Comparison of ENCODE assay signal across 12 cellular contexts in genomic region chr9:85723220-85723619, GRCh38. TPM values are rescaled to one million over a fixed set of nuclear protein-coding genes. Genes with fewer than 3 reads are reported as not detected.
A peak's percentile ranks its signal among the peaks of the same experiment; 100 is the strongest.
DNase-seq lines count a peak whose midpoint lies in the region; ATAC-seq and TF ChIP-seq lines count a peak whose summit lies in the region.
"Had no signal": no experiment of that assay in that cellular context is flagged by ENCODE, and none has a peak within 500 bp of the region (broad histone marks: within the 10 kb centered on the region; RNA-seq: fewer than 3 reads in every experiment).

No MANE protein-coding gene starts in this region.

- H3K9ac ChIP-seq in mammary epithelial cell (ENCODE audit: insufficient read depth, low read length), result no peak overlapping the region

- intact Hi-C loops in activated T-helper 2 cell treated with anti-CD3 and anti-CD28 coated beads, Interferon-gamma antibody, Interleukin-2, Interleukin-4, amounts not matched to agents 10 μg/mL and 5 μg/mL and 100 μg/mL, durations not matched to agents 14 hours and 24 hours and 36 hours (cut with micrococcal nuclease), result no loop called here
- intact Hi-C loops in mammary epithelial cell (cut with micrococcal nuclease), result no loop called here

- H3K4me3 Mint-ChIP-seq in activated T-helper 2 cell treated with anti-CD3 and anti-CD28 coated beads, Interferon-gamma antibody, Interleukin-2, Interleukin-4, amounts not matched to agents 10 μg/mL and 5 μg/mL and 100 μg/mL, durations not matched to agents 14 hours and 24 hours and 36 hours (ENCODE audit: low read depth), result no peak overlapping the region

- H3K4me2 ChIP-seq in mammary epithelial cell (ENCODE audit: insufficient read depth, low read depth, low read length), result no peak overlapping the region

- no peak for ATAC-seq in activated naive CD4-positive, alpha-beta T cell treated with anti-CD3 and anti-CD28 coated beads, Interleukin-2, amount 50 U/mL, for 72 hours

- H2AFZ ChIP-seq in mammary epithelial cell (ENCODE audit: low read depth, low read length), result no peak overlapping the region

- 94% methylated on average over 6 of the region's 7 CpGs for WGBS in mammary epithelial cell (ENCODE audit: low coverage, missing lambda C conversion rate)

- H3K36me3 ChIP-seq in mammary epithelial cell (ENCODE audit: insufficient read depth, low read length), result no peaks in the 10 kb centered on the region

- dilution Hi-C loops in mammary epithelial cell (cut with HindIII; ENCODE audit: low sequenced_read_pairs), result no loop called here

- H3K79me2 ChIP-seq in mammary epithelial cell (ENCODE audit: insufficient read depth, low read length), result peaks cover 19% of the 10 kb centered on the region

- H3K4me1 Mint-ChIP-seq in activated T-helper 2 cell treated with anti-CD3 and anti-CD28 coated beads, Interferon-gamma antibody, Interleukin-2, Interleukin-4, amounts not matched to agents 10 μg/mL and 5 μg/mL and 100 μg/mL, durations not matched to agents 14 hours and 24 hours and 36 hours (ENCODE audit: low read depth), result peaks cover 21% of the 10 kb centered on the region

- no peak overlapping the region for H3K27ac Mint-ChIP-seq in activated naive CD4-positive, alpha-beta T cell treated with anti-CD3 and anti-CD28 coated beads, Interleukin-2, amount 50 U/mL, for 72 hours
- H3K27ac Mint-ChIP-seq in activated T-helper 2 cell treated with anti-CD3 and anti-CD28 coated beads, Interferon-gamma antibody, Interleukin-2, Interleukin-4, amounts not matched to agents 10 μg/mL and 5 μg/mL and 100 μg/mL, durations not matched to agents 14 hours and 24 hours and 36 hours, result no peak overlapping the region

- H3K9me3 Mint-ChIP-seq in activated naive CD4-positive, alpha-beta T cell treated with anti-CD3 and anti-CD28 coated beads, Interleukin-2, amount 50 U/mL, for 72 hours, result peaks cover 11 to 23% of the 10 kb centered on the region in 2 donors
- H3K9me3 Mint-ChIP-seq in activated T-helper 2 cell treated with anti-CD3 and anti-CD28 coated beads, Interferon-gamma antibody, Interleukin-2, Interleukin-4, amounts not matched to agents 10 μg/mL and 5 μg/mL and 100 μg/mL, durations not matched to agents 14 hours and 24 hours and 36 hours, result peaks cover 26% of the 10 kb centered on the region

- no peaks in the 10 kb centered on the region for H3K27me3 ChIP-seq in mammary epithelial cell (ENCODE audit: insufficient read depth, low read length)
- H3K27me3 ChIP-seq: ascending aorta had no signal

- H3K27ac ChIP-seq in mammary epithelial cell (ENCODE audit: insufficient read depth, low read depth, low read length), result no peak overlapping the region
- H3K27ac ChIP-seq: ascending aorta had no signal

- CTCF ChIA-PET in mammary epithelial cell (lab: Charles Lee; ENCODE audit: low non-redundant PET), result no interaction called here

- BruUV-seq in mammary epithelial cell (replicated peaks; lab: Mats Ljungman, UMichigan), result no TSS peak

- no peak for TF ChIP-seq CTCF in mammary epithelial cell (conservative IDR thresholded peaks at IDR 0.05 in 1 of 2, IDR thresholded peaks at IDR 0.05 in 1 of 2; ENCODE audit: extremely low read depth in 1 of 2, insufficient read depth in 1 of 2, low read depth in 1 of 2, low read length in 2 of 2)

- in situ Hi-C loops in mammary epithelial cell (cut with MboI; ENCODE audit: low sequenced_read_pairs in 2 of 2), result no loop called here

- H3K27me3 Mint-ChIP-seq in activated T-helper 2 cell treated with anti-CD3 and anti-CD28 coated beads, Interferon-gamma antibody, Interleukin-2, Interleukin-4, amounts not matched to agents 10 μg/mL and 5 μg/mL and 100 μg/mL, durations not matched to agents 14 hours and 24 hours and 36 hours (ENCODE audit: low read depth), result no peaks in the 10 kb centered on the region

- no peak overlapping the region for H3K4me3 ChIP-seq in mammary epithelial cell (replicated peaks in 1 of 3; ENCODE audit: insufficient read depth in 1 of 3, low read depth in 2 of 3, low read length in 3 of 3)
- H3K4me3 ChIP-seq: ascending aorta had no signal

- no peaks in the 10 kb centered on the region for H3K9me3 ChIP-seq in mammary epithelial cell (replicated peaks; ENCODE audit: insufficient read depth, low read length)
- H3K9me3 ChIP-seq: ascending aorta had no signal

- peaks cover 19 to 45% of the 10 kb centered on the region in 2 donors for H3K36me3 Mint-ChIP-seq in activated naive CD4-positive, alpha-beta T cell treated with anti-CD3 and anti-CD28 coated beads, Interleukin-2, amount 50 U/mL, for 72 hours
- H3K36me3 Mint-ChIP-seq in activated T-helper 2 cell treated with anti-CD3 and anti-CD28 coated beads, Interferon-gamma antibody, Interleukin-2, Interleukin-4, amounts not matched to agents 10 μg/mL and 5 μg/mL and 100 μg/mL, durations not matched to agents 14 hours and 24 hours and 36 hours (ENCODE audit: low read depth), result peaks cover 34% of the 10 kb centered on the region

- DNase-seq in activated naive CD4-positive, alpha-beta T cell (lab: John Stamatoyannopoulos, UW), result peak in 3 of 4 experiments; percentile 2 to 64 (median 60)
- no peak for DNase-seq in activated naive CD4-positive, alpha-beta T cell treated with anti-CD3 and anti-CD28 coated beads, Interleukin-2, amount 50 U/mL, for 72 hours (ENCODE audit: low spot score in 2 of 2)
- DNase-seq in activated T-helper 2 cell treated with anti-CD3 and anti-CD28 coated beads, Interferon-gamma antibody, Interleukin-2, Interleukin-4, amounts not matched to agents 10 μg/mL and 5 μg/mL and 100 μg/mL, durations not matched to agents 14 hours and 24 hours and 36 hours (ENCODE audit: low spot score), result peak; percentile 43
- DNase-seq in iPS DF 4.7 (ENCODE audit: extremely low read depth, low spot score), result peak; percentile 76
- DNase-seq in stimulated activated naive CD4-positive, alpha-beta T cell (lab: John Stamatoyannopoulos, UW), result peak; percentile 30 to 85 (median 71)
- no peak for DNase-seq in mammary epithelial cell
- no peak for DNase-seq in NCI-H510A treated with DMSO at 0.1 percent for 48 hours (lab: John Stamatoyannopoulos, UW)
- DNase-seq in GM19240 (ENCODE audit: insufficient read length, low spot score), result no peak
- DNase-seq: ACHN, NCI-H1436 treated with DMSO at 0.1 percent for 48 hours, SHP77 treated with DMSO at 0.1 percent for 48 hours had no signal

- H3K4me1 ChIP-seq in mammary epithelial cell (ENCODE audit: insufficient read depth, low read length), result no peaks in the 10 kb centered on the region

- H4K20me1 ChIP-seq in mammary epithelial cell (ENCODE audit: insufficient read depth, low read length), result no peaks in the 10 kb centered on the region

RNA-seq across cellular contexts. Expression of gene AGTPBP1, which starts 18.5 kb away (rescaled TPM):
- 10 to 100 TPM; 36.9 to 51.6 TPM for total RNA-seq in activated naive CD4-positive, alpha-beta T cell treated with anti-CD3 and anti-CD28 coated beads, Interleukin-2, amount 50 U/mL, for 72 hours
- total RNA-seq in activated T-helper 2 cell treated with anti-CD3 and anti-CD28 coated beads, Interferon-gamma antibody, Interleukin-2, Interleukin-4, amounts not matched to agents 10 μg/mL and 5 μg/mL and 100 μg/mL, durations not matched to agents 14 hours and 24 hours and 36 hours, result 26.5 and 28.1 TPM in 2 replicates
- total RNA-seq in mammary epithelial cell, result 10 to 100 TPM; 12.9 to 18.3 TPM
- 6.2 TPM for polyA plus RNA-seq in mammary epithelial cell
- 33.5 TPM for polyA minus RNA-seq in mammary epithelial cell

Comparison
In these comparisons a context has a peak if more than half of its experiments do, and no peak if none do; other contexts are left out.
1. DNase-seq: peak in activated naive CD4-positive, alpha-beta T cell (3 of 4), activated T-helper 2 cell treated with anti-CD3 and anti-CD28 coated beads, Interferon-gamma antibody, Interleukin-2, Interleukin-4, amounts not matched to agents 10 μg/mL and 5 μg/mL and 100 μg/mL, durations not matched to agents 14 hours and 24 hours and 36 hours (single experiment), iPS DF 4.7 (single experiment) and stimulated activated naive CD4-positive, alpha-beta T cell (6 of 6); none in activated naive CD4-positive, alpha-beta T cell treated with anti-CD3 and anti-CD28 coated beads, Interleukin-2, amount 50 U/mL, for 72 hours (0 of 2), mammary epithelial cell (single experiment), NCI-H510A treated with DMSO at 0.1 percent for 48 hours (single experiment) and GM19240 (single experiment).